Comparison of ENCODE assay signal across 26 cellular contexts in the genomic region with DNA sequence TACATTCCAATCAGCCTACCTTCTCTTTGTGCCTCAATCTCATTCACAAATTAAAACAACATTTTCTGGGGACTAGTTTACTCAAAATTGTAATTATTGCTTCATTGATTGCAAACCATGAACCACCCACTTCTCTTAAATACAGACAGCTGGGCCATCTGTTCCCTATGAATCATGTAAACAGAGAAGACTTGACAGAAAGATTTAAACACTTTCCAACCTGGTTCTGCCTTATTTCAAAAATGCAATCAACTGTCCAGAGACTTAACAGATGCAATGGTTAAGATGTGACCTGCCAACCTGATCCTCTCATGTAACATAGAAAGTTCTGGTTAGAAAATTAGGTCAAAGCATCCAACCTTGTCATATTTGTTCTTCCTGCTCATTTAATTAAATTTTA. TPM values are rescaled to one million over a fixed set of nuclear protein-coding genes. Genes with fewer than 3 reads are reported as not detected.
DNase-seq lines count a peak whose midpoint lies in the region; ATAC-seq, FAIRE-seq and TF ChIP-seq lines count a peak whose summit lies in the region.
"Had no signal": no experiment of that assay in that cellular context is flagged by ENCODE, and none has a peak within 500 bp of the region (broad histone marks: within the 10 kb centered on the region; RNA-seq: fewer than 3 reads in every experiment).

No MANE protein-coding gene starts in this region.

- ATAC-seq in GM19023 (IDR thresholded peaks at IDR 0.05; ENCODE audit: unreplicated experiment), result no peak
- ATAC-seq: activated naive CD8-positive, alpha-beta T cell treated with anti-CD3 and anti-CD28 coated beads, Interleukin-2, amount 50 U/mL, for 24 hours; CD8-positive, alpha-beta T cell; GM23338 had no signal

- FAIRE-seq in kidney (lab: Jason Lieb, UNC), result peak; percentile 23
- FAIRE-seq: GM19239 had no signal

- TF ChIP-seq CTCF in kidney (IDR thresholded peaks at IDR 0.05; ENCODE audit: borderline replicate concordance, extremely low read depth, insufficient read depth) (no peak), GM20000 (IDR thresholded peaks at IDR 0.05; ENCODE audit: extremely low read depth, missing control alignments) (no peak)

- DNase-seq in DMS 273 (lab: John Stamatoyannopoulos, UW; ENCODE audit: unreplicated experiment) (peak; percentile 65), MV-4-11 (lab: John Stamatoyannopoulos, UW) (peak; percentile 52), SK-N-DZ (ENCODE audit: low spot score) (peak; percentile 88), kidney (no peak), DMS79 (lab: John Stamatoyannopoulos, UW) (no peak), GM20000 (ENCODE audit: low spot score) (no peak)
- DNase-seq: activated CD4-positive, alpha-beta T cell treated with anti-CD3 and anti-CD28 coated beads, Interleukin-2, amount 50 U/mL, for 1 hour; activated CD8-positive, alpha-beta memory T cell treated with anti-CD3 and anti-CD28 coated beads, Interleukin-2, amount 50 U/mL, for 48 hours; activated effector memory CD4-positive, alpha-beta T cell treated with anti-CD3 and anti-CD28 coated beads, Interleukin-2, amount 50 U/mL, for 16 hours; activated naive CD8-positive, alpha-beta T cell treated with anti-CD3 and anti-CD28 coated beads, Interleukin-2, amount 50 U/mL, for 24 hours; CD8-positive, alpha-beta T cell; effector memory CD4-positive, alpha-beta T cell; Kasumi-1; kidney glomerular epithelial cell; NCI-H1092 treated with DMSO at 0.1 percent for 48 hours; NCI-H2227 treated with DMSO at 0.1 percent for 48 hours; T-helper 2 cell; tibial artery had no signal

- no peak overlapping the region for H3K4me3 ChIP-seq in kidney (ENCODE audit: low read length in 2 of 2)
- H3K4me3 ChIP-seq: GM23338, tibial artery had no signal

- H3K36me3 ChIP-seq in kidney (ENCODE audit: control insufficient read depth in 1 of 2, insufficient read depth in 2 of 2, low read length in 2 of 2), result no peaks in the 10 kb centered on the region
- H3K36me3 ChIP-seq: tibial artery had no signal

- H3K27ac ChIP-seq in kidney (ENCODE audit: low read depth in 2 of 2, low read length in 2 of 2), result no peak overlapping the region
- H3K27ac ChIP-seq: tibial artery, VCaP had no signal

- H3K9me3 ChIP-seq in kidney (ENCODE audit: control insufficient read depth in 1 of 2, low read length in 2 of 2), result no peaks in the 10 kb centered on the region
- H3K9me3 ChIP-seq: tibial artery had no signal

- intact Hi-C loops in kidney (cut with DNase I), result no loop called here

- H3K9ac ChIP-seq in kidney (ENCODE audit: low read length in 2 of 2), result no peak overlapping the region

- H3K4me1 ChIP-seq in kidney (ENCODE audit: control insufficient read depth in 1 of 2, insufficient read depth in 1 of 2, low read depth in 1 of 2, low read length in 2 of 2), result no peaks in the 10 kb centered on the region
- H3K4me1 ChIP-seq: tibial artery had no signal

RNA-seq across cellular contexts. Expression of a gene that starts 20.8 kb away (rescaled TPM):
- 1.4 and 1.5 TPM in 2 replicates for polyA plus RNA-seq in SK-N-DZ (2014; cell fraction: cytosol; rRNA removed)
- polyA plus RNA-seq in SK-N-DZ (2014; cell fraction: nucleus; rRNA removed), result 2.0 and 2.2 TPM in 2 replicates
- 0.35 TPM for total RNA-seq in kidney
- 0.22 TPM for polyA plus RNA-seq in kidney (ENCODE audit: insufficient read depth, low read depth, low replicate concordance)
- total RNA-seq: CD8-positive, alpha-beta T cell; Daoy; omental fat pad; SK-MEL-5 had no signal
- polyA plus RNA-seq: esophagus had no signal

Comparison
In these comparisons a context has a peak if more than half of its experiments do, and no peak if none do; other contexts are left out.
1. DNase-seq: peak in DMS 273 (single experiment), MV-4-11 (single experiment) and SK-N-DZ (single experiment); none in kidney (single experiment), DMS79 (single experiment) and GM20000 (single experiment).